16 cellular contexts compared by ENCODE assay signal in genomic region chr12:106331594-106331993, GRCh38.
"Had no signal": no experiment of that assay in that cellular context is flagged by ENCODE, and none has a peak within 500 bp of the region (broad histone marks: within the 10 kb centered on the region; RNA-seq: fewer than 3 reads in every experiment).

No MANE protein-coding gene starts in this region.

- H3K27ac ChIP-seq: brain microvascular endothelial cell, prostate gland, right lobe of liver, transverse colon had no signal

- H3K9me3 ChIP-seq: neutrophil, prostate gland, right lobe of liver, transverse colon had no signal

- H3K4me3 ChIP-seq: prostate gland, right lobe of liver, transverse colon had no signal

- H3K36me3 ChIP-seq: brain microvascular endothelial cell, prostate gland, right lobe of liver had no signal

- H3K4me1 ChIP-seq: prostate gland had no signal

- H3K27me3 ChIP-seq: brain microvascular endothelial cell, neutrophil, right lobe of liver, transverse colon had no signal

- DNase-seq: activated CD4-positive, alpha-beta T cell treated with anti-CD3 and anti-CD28 coated beads, Interleukin-2, amount 50 U/mL, for 1 hour; activated CD4-positive, CD25-positive, alpha-beta regulatory T cell; activated effector memory CD4-positive, alpha-beta T cell treated with Interleukin-2 at 50 U/mL for 16 hours; activated T-cell treated with anti-CD3 and anti-CD28 coated beads for 4 hours; brain microvascular endothelial cell; erythroblast; hypothalamus; immature natural killer cell; left cardiac atrium; naive thymus-derived CD8-positive, alpha-beta T cell; right lobe of liver; stimulated activated naive B cell treated with anti-CD40 and anti-IgM and Interleukin-4, amounts not matched to agents 10 μg/mL and 1 μg/mL and 100 μg/mL, for 72 hours; transverse colon had no signal

- ATAC-seq: activated naive CD4-positive, alpha-beta T cell treated with anti-CD3 and anti-CD28 coated beads, Interleukin-2, amount 50 U/mL, for 72 hours; left cardiac atrium; naive thymus-derived CD8-positive, alpha-beta T cell; right lobe of liver; stimulated activated naive B cell treated with anti-CD40 and anti-IgM and Interleukin-4, amounts not matched to agents 10 μg/mL and 1 μg/mL and 100 μg/mL, for 72 hours had no signal
